28 cellular contexts compared by ENCODE assay signal in genomic region chr7:25647007-25647406, GRCh38.
"Had no signal": no experiment of that assay in that cellular context is flagged by ENCODE, and none has a peak within 500 bp of the region (broad histone marks: within the 10 kb centered on the region; RNA-seq: fewer than 3 reads in every experiment).

No MANE protein-coding gene starts in this region.

- H3K4me1 ChIP-seq: gastrocnemius medialis, left ventricle myocardium inferior, parathyroid adenoma, psoas muscle, right atrium auricular region, suprapubic skin, tibial artery had no signal

- H3K4me3 ChIP-seq: cardiac muscle cell, gastrocnemius medialis, left ventricle myocardium inferior, lung, mucosa of descending colon, psoas muscle, right atrium auricular region, suprapubic skin, tibial artery had no signal

- H3K36me3 ChIP-seq: cardiac muscle cell, gastrocnemius medialis, left ventricle myocardium inferior, right atrium auricular region, suprapubic skin, tibial artery, WERI-Rb-1 had no signal

- H3K9ac ChIP-seq: parathyroid adenoma had no signal

- ATAC-seq: activated CD8-positive, alpha-beta T cell treated with anti-CD3 and anti-CD28 coated beads for 36 hours; activated naive CD8-positive, alpha-beta T cell treated with anti-CD3 and anti-CD28 coated beads, Interleukin-2, amount 50 U/mL, for 24 hours; gastrocnemius medialis; mucosa of descending colon; natural killer cell treated with Interleukin-12 subunit alpha and Interleukin-12 subunit beta and Interleukin-15 and Interleukin-18, amount 100 ng/mL, for 72 hours; psoas muscle; T-helper 17 cell had no signal

- H3K9me3 Mint-ChIP-seq: activated CD8-positive, alpha-beta T cell treated with anti-CD3 and anti-CD28 coated beads for 36 hours; activated naive CD4-positive, alpha-beta T cell treated with anti-CD3 and anti-CD28 coated beads, Interleukin-2, amount 50 U/mL, for 24 hours; activated naive CD8-positive, alpha-beta T cell treated with anti-CD3 and anti-CD28 coated beads, Interleukin-2, amount 50 U/mL, for 24 hours; activated T-helper 2 cell treated with anti-CD3 and anti-CD28 coated beads, Interferon-gamma antibody, Interleukin-2, Interleukin-4, amounts not matched to agents 10 μg/mL and 5 μg/mL and 100 μg/mL, durations not matched to agents 14 hours and 24 hours and 36 hours; natural killer cell treated with Interleukin-12 subunit alpha and Interleukin-12 subunit beta and Interleukin-15 and Interleukin-18, amount 100 ng/mL, for 72 hours had no signal

- H3K9me3 ChIP-seq: gastrocnemius medialis, left ventricle myocardium inferior, mucosa of descending colon, psoas muscle, right atrium auricular region, suprapubic skin, tibial artery had no signal

- H2AFZ ChIP-seq: parathyroid adenoma had no signal

- H3K27me3 Mint-ChIP-seq: activated CD8-positive, alpha-beta T cell treated with anti-CD3 and anti-CD28 coated beads for 36 hours; activated naive CD4-positive, alpha-beta T cell treated with anti-CD3 and anti-CD28 coated beads, Interleukin-2, amount 50 U/mL, for 24 hours; activated naive CD8-positive, alpha-beta T cell treated with anti-CD3 and anti-CD28 coated beads, Interleukin-2, amount 50 U/mL, for 24 hours had no signal

- H3K27me3 ChIP-seq: cardiac muscle cell, gastrocnemius medialis, right atrium auricular region, suprapubic skin, tibial artery had no signal

- DNase-seq: activated CD4-positive, alpha-beta T cell treated with anti-CD3 and anti-CD28 coated beads for 1 hour; activated CD4-positive, alpha-beta T cell treated with anti-CD3 and anti-CD28 coated beads, Interleukin-2, amount 50 U/mL, for 1 hour; activated CD8-positive, alpha-beta T cell treated with anti-CD3 and anti-CD28 coated beads for 36 hours; activated naive CD8-positive, alpha-beta T cell treated with anti-CD3 and anti-CD28 coated beads, Interleukin-2, amount 50 U/mL, for 24 hours; activated T-cell treated with anti-CD3 and anti-CD28 coated beads, Interleukin-2, amount 50 U/mL, for 48 hours; cerebellar nuclear complex; gastrocnemius medialis; glutamatergic neuron; left ventricle myocardium inferior; mucosa of descending colon; psoas muscle; stimulated activated CD4-positive, alpha-beta T cell treated with anti-CD3 and anti-CD28 coated beads, Interleukin-15, amount 100 ng/mL, for 24 hours; stimulated activated CD4-positive, alpha-beta T cell treated with anti-CD3 and anti-CD28 coated beads, Interleukin-2, amount 100 ng/mL, for 24 hours; stimulated activated naive CD4-positive, alpha-beta T cell; T-helper 17 cell; T1000; tibial artery; WERI-Rb-1 had no signal

- H3K27ac ChIP-seq: cardiac muscle cell, epithelial cell of prostate, gastrocnemius medialis, left ventricle myocardium inferior, parathyroid adenoma, psoas muscle, right atrium auricular region, suprapubic skin, tibial artery, WERI-Rb-1 had no signal

- H3K4me1 Mint-ChIP-seq: activated naive CD4-positive, alpha-beta T cell treated with anti-CD3 and anti-CD28 coated beads, Interleukin-2, amount 50 U/mL, for 24 hours; activated naive CD8-positive, alpha-beta T cell treated with anti-CD3 and anti-CD28 coated beads, Interleukin-2, amount 50 U/mL, for 24 hours; T-helper 17 cell had no signal

- H3K79me2 ChIP-seq: parathyroid adenoma had no signal

- H3K27ac Mint-ChIP-seq: activated CD8-positive, alpha-beta T cell treated with anti-CD3 and anti-CD28 coated beads for 36 hours; activated naive CD4-positive, alpha-beta T cell treated with anti-CD3 and anti-CD28 coated beads, Interleukin-2, amount 50 U/mL, for 24 hours; activated naive CD8-positive, alpha-beta T cell treated with anti-CD3 and anti-CD28 coated beads, Interleukin-2, amount 50 U/mL, for 24 hours; activated T-helper 2 cell treated with anti-CD3 and anti-CD28 coated beads, Interferon-gamma antibody, Interleukin-2, Interleukin-4, amounts not matched to agents 10 μg/mL and 5 μg/mL and 100 μg/mL, durations not matched to agents 14 hours and 24 hours and 36 hours; natural killer cell treated with Interleukin-12 subunit alpha and Interleukin-12 subunit beta and Interleukin-15 and Interleukin-18, amount 100 ng/mL, for 72 hours; T-helper 17 cell had no signal

- H3K4me3 Mint-ChIP-seq: activated CD8-positive, alpha-beta T cell treated with anti-CD3 and anti-CD28 coated beads for 36 hours; activated naive CD4-positive, alpha-beta T cell treated with anti-CD3 and anti-CD28 coated beads, Interleukin-2, amount 50 U/mL, for 24 hours; activated naive CD8-positive, alpha-beta T cell treated with anti-CD3 and anti-CD28 coated beads, Interleukin-2, amount 50 U/mL, for 24 hours; natural killer cell treated with Interleukin-12 subunit alpha and Interleukin-12 subunit beta and Interleukin-15 and Interleukin-18, amount 100 ng/mL, for 72 hours; T-helper 17 cell had no signal

- FAIRE-seq: islet of Langerhans had no signal

- H3K36me3 Mint-ChIP-seq: activated naive CD4-positive, alpha-beta T cell treated with anti-CD3 and anti-CD28 coated beads, Interleukin-2, amount 50 U/mL, for 24 hours; natural killer cell treated with Interleukin-12 subunit alpha and Interleukin-12 subunit beta and Interleukin-15 and Interleukin-18, amount 100 ng/mL, for 72 hours had no signal
